ENCODE assay signal across 10 cellular contexts in genomic region chr12:66189476-66189823, GRCh38. TPM values are rescaled to one million over a fixed set of nuclear protein-coding genes. Genes with fewer than 3 reads are reported as not detected.
A peak's percentile ranks its signal among the peaks of the same experiment; 100 is the strongest.
DNase-seq lines count a peak whose midpoint lies in the region; ATAC-seq and TF ChIP-seq lines count a peak whose summit lies in the region.
"Had no signal": no experiment of that assay in that cellular context is flagged by ENCODE, and none has a peak within 500 bp of the region (broad histone marks: within the 10 kb centered on the region; RNA-seq: fewer than 3 reads in every experiment).

No MANE protein-coding gene starts in this region.

- peaks cover 53% of the 10 kb centered on the region for H3K27me3 ChIP-seq in endodermal cell (ENCODE audit: control insufficient read depth, insufficient read depth, low read length, poor library complexity, severe bottlenecking)
- H3K27me3 ChIP-seq in neutrophil = no peaks in the 10 kb centered on the region

- H3K36me3 ChIP-seq in endodermal cell (ENCODE audit: control insufficient read depth, insufficient read depth, low read length) (no peaks in the 10 kb centered on the region), neutrophil (no peaks in the 10 kb centered on the region)

- WGBS in endodermal cell (ENCODE audit: insufficient coverage in 1 of 2, insufficient read length in 1 of 2), 2 experiments = 22 to 24% methylated on average over 21 of the region's 21 CpGs

- H3K9me3 ChIP-seq in endodermal cell (ENCODE audit: control insufficient read depth, low read length) = no peaks in the 10 kb centered on the region
- H3K9me3 ChIP-seq in neutrophil = no peaks in the 10 kb centered on the region
- H3K9me3 ChIP-seq: mucosa of descending colon had no signal

- CTCF ChIA-PET in Calu3 (lab: Charles Lee) = interaction anchor here (1.3 to 1.6 kb wide), 2 partner anchors 20 kb away, joined by 8 to 9 read pairs; partner anchors contain the start of gene TMBIM4

- peaks cover 17% of the 10 kb centered on the region for H3K36me3 Mint-ChIP-seq in Calu3 (ENCODE audit: insufficient read depth, unreplicated experiment)
- no peaks in the 10 kb centered on the region for H3K36me3 Mint-ChIP-seq in endodermal cell (ENCODE audit: low read depth)

- H3K4me3 Mint-ChIP-seq in Calu3 (ENCODE audit: low read depth, unreplicated experiment) (peak overlapping the region; percentile 75), endodermal cell (peak overlapping the region; percentile 44)

- intact Hi-C loops in Calu3 (cut with micrococcal nuclease; ENCODE audit: unreplicated experiment) = no loop called here

- no peaks in the 10 kb centered on the region for H3K4me1 ChIP-seq in endodermal cell (ENCODE audit: control insufficient read depth, insufficient read depth, low read length)
- H3K4me1 ChIP-seq in neutrophil (ENCODE audit: control insufficient read depth in 1 of 2, insufficient read depth in 1 of 2, low read depth in 1 of 2, low read length in 1 of 2) = peaks cover 66 to 73% of the 10 kb centered on the region in 2 experiments

- H3K9ac ChIP-seq in endodermal cell (ENCODE audit: extremely low read depth, low read length, poor library complexity, severe bottlenecking) = no peak overlapping the region

- no peaks in the 10 kb centered on the region for H3K27me3 Mint-ChIP-seq in Calu3 (ENCODE audit: unreplicated experiment)
- peaks cover 55% of the 10 kb centered on the region for H3K27me3 Mint-ChIP-seq in endodermal cell (ENCODE audit: insufficient read depth)

- ATAC-seq in HG03354 (IDR thresholded peaks at IDR 0.05; ENCODE audit: poor library complexity, severe bottlenecking, unreplicated experiment) (peak; percentile 17), GM21381 (IDR thresholded peaks at IDR 0.05; ENCODE audit: unreplicated experiment) (no peak)
- ATAC-seq: HCT116 had no signal

- DNase-seq in Calu3 (no peak), endodermal cell (no peak), NCI-H2196 treated with DMSO at 0.1 percent for 48 hours (lab: John Stamatoyannopoulos, UW; ENCODE audit: unreplicated experiment) (no peak), GF-D8 (lab: John Stamatoyannopoulos, UW) (no peak), EL (no peak)

- TF ChIP-seq CTCF in Calu3 (IDR thresholded peaks at IDR 0.05; ENCODE audit: unreplicated experiment) (no peak), endodermal cell (conservative IDR thresholded peaks at IDR 0.05) (no peak), neutrophil (IDR thresholded peaks at IDR 0.05) (no peak)

- H3K9me3 Mint-ChIP-seq in Calu3 (ENCODE audit: low read depth, unreplicated experiment) (peaks cover 3% of the 10 kb centered on the region), endodermal cell (no peaks in the 10 kb centered on the region)

- H3K4me1 Mint-ChIP-seq in Calu3 (ENCODE audit: low read depth, unreplicated experiment) = peaks cover 32% of the 10 kb centered on the region
- no peaks in the 10 kb centered on the region for H3K4me1 Mint-ChIP-seq in endodermal cell

- H3K4me3 ChIP-seq in endodermal cell (ENCODE audit: low read length) = no peak overlapping the region
- H3K4me3 ChIP-seq in neutrophil (ENCODE audit: low read depth in 1 of 2, low read length in 1 of 2) = peak overlapping the region; percentile 73 to 98

- H3K27ac ChIP-seq in endodermal cell (ENCODE audit: low read depth, low read length) (no peak overlapping the region), neutrophil (peak overlapping the region; percentile 96)

- no TSS peak for BruUV-seq in Calu3 (replicated peaks; lab: Mats Ljungman, UMichigan)

- H3K27ac Mint-ChIP-seq in Calu3 (ENCODE audit: unreplicated experiment) (no peak overlapping the region), endodermal cell (no peak overlapping the region)

RNA-seq across cellular contexts. Expression of gene IRAK3, which starts 0.4 kb away (rescaled TPM):
- 7.8 and 12.0 TPM in 2 replicates for total RNA-seq in Calu3 (2022)
- total RNA-seq in endodermal cell = under 1 TPM; 0.27 to 0.59 TPM
- 0.36 TPM for polyA plus RNA-seq in endodermal cell (2013, experiment 1 of 2)
- 0.37 TPM for polyA plus RNA-seq in endodermal cell (2013, experiment 2 of 2)

RNA-seq across cellular contexts. Expression of gene TMBIM4, which starts 19.7 kb away (rescaled TPM):
- total RNA-seq in Calu3 (2022) (77.1 and 89.2 TPM in 2 replicates), endodermal cell (10 to 100 TPM; 18.7 to 21.9 TPM)
- 65.3 TPM for polyA plus RNA-seq in endodermal cell (2013, experiment 1 of 2)
- 46.0 TPM for polyA plus RNA-seq in endodermal cell (2013, experiment 2 of 2)

RNA-seq across cellular contexts. Expression of gene LLPH, which starts 58.9 kb away (rescaled TPM):
- total RNA-seq in Calu3 (2022) = 46.6 and 47.2 TPM in 2 replicates
- total RNA-seq in endodermal cell = 10 to 100 TPM; 16.5 to 25.7 TPM
- 18.4 TPM for polyA plus RNA-seq in endodermal cell (2013, experiment 1 of 2)
- 20.4 TPM for polyA plus RNA-seq in endodermal cell (2013, experiment 2 of 2)
